In genomic region chr5:69454460-69455249, GRCh38 we compare ENCODE assay signal across 21 cellular contexts. TPM values are rescaled to one million over a fixed set of nuclear protein-coding genes. Genes with fewer than 3 reads are reported as not detected.
DNase-seq lines count a peak whose midpoint lies in the region; ATAC-seq and TF ChIP-seq lines count a peak whose summit lies in the region.
"Had no signal": no experiment of that assay in that cellular context is flagged by ENCODE, and none has a peak within 500 bp of the region (broad histone marks: within the 10 kb centered on the region; RNA-seq: fewer than 3 reads in every experiment).

No MANE protein-coding gene starts in this region.

- H3K27me3 ChIP-seq in MG63 (no peaks in the 10 kb centered on the region), body of pancreas (no peaks in the 10 kb centered on the region), stomach (no peaks in the 10 kb centered on the region), dorsolateral prefrontal cortex (peaks cover 0 to 4% (median 0%) of the 10 kb centered on the region in 45 donors)
- H3K27me3 ChIP-seq: suprapubic skin had no signal

- peaks cover 59% of the 10 kb centered on the region for H3K4me1 ChIP-seq in body of pancreas
- peaks cover 4% of the 10 kb centered on the region for H3K4me1 ChIP-seq in mucosa of descending colon (ENCODE audit: low read depth)
- peaks cover 0 to 6% (median 2%) of the 10 kb centered on the region in 4 donors for H3K4me1 ChIP-seq in stomach
- H3K4me1 ChIP-seq: psoas muscle, suprapubic skin had no signal

- TF ChIP-seq CTCF in body of pancreas (IDR thresholded peaks at IDR 0.05) (no peak), mucosa of descending colon (IDR thresholded peaks at IDR 0.05) (no peak), stomach (IDR thresholded peaks at IDR 0.05) (no peak), dorsolateral prefrontal cortex (IDR thresholded peaks at IDR 0.05 in 54 of 56, conservative IDR thresholded peaks at IDR 0.05 in 2 of 56; ENCODE audit: low read depth in 1 of 56, partially characterized antibody in 56 of 56) (no peak)

- no peak for TF ChIP-seq POLR2A in body of pancreas (IDR thresholded peaks at IDR 0.05)
- TF ChIP-seq POLR2A in stomach (IDR thresholded peaks at IDR 0.05) = no peak

- H3K4me3 ChIP-seq in MG63 (peak overlapping the region; percentile 15), body of pancreas (no peak overlapping the region), mucosa of descending colon (no peak overlapping the region), stomach (no peak overlapping the region), dorsolateral prefrontal cortex (no peak overlapping the region)
- H3K4me3 ChIP-seq: psoas muscle, suprapubic skin had no signal

- H3K36me3 ChIP-seq in MG63 = no peaks in the 10 kb centered on the region
- no peaks in the 10 kb centered on the region for H3K36me3 ChIP-seq in body of pancreas (replicated peaks in 1 of 2; ENCODE audit: insufficient read depth in 1 of 2, low read depth in 2 of 2)
- H3K36me3 ChIP-seq in mucosa of descending colon (ENCODE audit: low read depth) = no peaks in the 10 kb centered on the region
- H3K36me3 ChIP-seq in stomach = no peaks in the 10 kb centered on the region
- H3K36me3 ChIP-seq: suprapubic skin had no signal

- H3K27ac ChIP-seq in body of pancreas (peak overlapping the region; percentile 25 to 88 (median 66)), stomach (peak overlapping the region in 4 of 5 donors; percentile 26 to 69 (median 52)), dorsolateral prefrontal cortex (no peak overlapping the region)
- H3K27ac ChIP-seq: psoas muscle, suprapubic skin had no signal

- TF ChIP-seq EP300 in stomach (IDR thresholded peaks at IDR 0.05) = no peak

- WGBS in body of pancreas, 2 donors = 43 to 44% methylated on average over 8 of the region's 8 CpGs
- 39 to 59% (median 49%) methylated on average over 8 of the region's 8 CpGs for WGBS in stomach, 5 donors

- H3K9me3 ChIP-seq in MG63 (no peaks in the 10 kb centered on the region), body of pancreas (no peaks in the 10 kb centered on the region), mucosa of descending colon (no peaks in the 10 kb centered on the region), stomach (no peaks in the 10 kb centered on the region)
- H3K9me3 ChIP-seq: psoas muscle, suprapubic skin had no signal

- DNase-seq in MG63 = no peak
- DNase-seq in body of pancreas = peak in 3 of 4 donors; percentile 13 to 41 (median 24)
- DNase-seq in mucosa of descending colon = peak; percentile 49 to 62 (median 50)
- peak; percentile 23 for DNase-seq in stomach
- DNase-seq in dorsolateral prefrontal cortex = no peak
- no peak for DNase-seq in NCI-H2227 (lab: John Stamatoyannopoulos, UW; ENCODE audit: unreplicated experiment)
- DNase-seq: activated CD4-positive, CD25-positive, alpha-beta regulatory T cell; activated CD8-positive, alpha-beta T cell treated with anti-CD3 and anti-CD28 coated beads for 36 hours; activated T-cell treated with anti-CD3 and anti-CD28 coated beads, Interleukin-2, amount 50 U/mL, for 72 hours; AML-193; foreskin fibroblast; IMR-90; NCI-H2029; NCI-H510A treated with DMSO at 0.1 percent for 48 hours; psoas muscle; SIG-M5; stimulated activated CD4-positive, alpha-beta T cell treated with anti-CD3 and anti-CD28 coated beads, Interleukin-4, amount 100 ng/mL, for 4 hours had no signal

- peak; percentile 6 for ATAC-seq in body of pancreas
- ATAC-seq in mucosa of descending colon = peak; percentile 89
- ATAC-seq in HG03469 (IDR thresholded peaks at IDR 0.05; ENCODE audit: unreplicated experiment) = no peak
- no peak for ATAC-seq in HG03139 (IDR thresholded peaks at IDR 0.05; ENCODE audit: unreplicated experiment)
- ATAC-seq: activated CD8-positive, alpha-beta T cell treated with anti-CD3 and anti-CD28 coated beads for 36 hours; activated naive CD4-positive, alpha-beta T cell treated with anti-CD3 and anti-CD28 coated beads, Interleukin-2, amount 50 U/mL, for 72 hours; activated T-cell treated with anti-CD3 and anti-CD28 coated beads, Interleukin-2, amount 50 U/mL, for 72 hours; psoas muscle had no signal

- intact Hi-C loops in body of pancreas (cut with DNase I) = no loop called here
- intact Hi-C loops in mucosa of descending colon (cut with DNase I, micrococcal nuclease) = no loop called here
- intact Hi-C loops in stomach (cut with DNase I; ENCODE audit: low total_unique reads) = no loop called here
- intact Hi-C loops in dorsolateral prefrontal cortex (cut with DNase I) = no loop called here

RNA-seq across cellular contexts. Expression of gene OCLN, which starts 37.9 kb away (rescaled TPM):
- 0.74 and 2.1 TPM in 2 replicates for total RNA-seq in MG63 (2014; rRNA removed; shearing (Covaris generic); ENCODE audit: low replicate concordance)
- total RNA-seq in body of pancreas (10 to 100 TPM; 23.1 to 63.6 TPM), mucosa of descending colon (100 to 1,000 TPM in 2 of 3 donors, 10 to 100 TPM in 1; 50.2 to 134 (median 130) TPM), stomach (10 to 100 TPM; 17.5 to 81.9 (median 52.3) TPM), dorsolateral prefrontal cortex (10 to 100 TPM in 43 of 120 experiments, 1 to 10 TPM in 77; 2.5 to 22.1 (median 9.0) TPM)
- polyA plus RNA-seq in stomach = 10 to 100 TPM in 1 of 3 donors, 1 to 10 TPM in 2; 4.4 to 12.5 (median 7.3) TPM

RNA-seq across cellular contexts. Expression of gene MARVELD2, which starts 39.7 kb away (rescaled TPM):
- not detected in 2 replicates for total RNA-seq in MG63 (2014; rRNA removed; shearing (Covaris generic); ENCODE audit: low replicate concordance)
- 10 to 100 TPM; 15.5 to 19.7 TPM for total RNA-seq in body of pancreas
- 10 to 100 TPM; 22.9 to 63.1 (median 48.0) TPM for total RNA-seq in mucosa of descending colon
- 10 to 100 TPM in 4 of 5 donors, 1 to 10 TPM in 1; 5.3 to 37.1 (median 20.6) TPM for total RNA-seq in stomach
- 1 to 10 TPM; 3.7 to 4.0 (median 3.8) TPM for polyA plus RNA-seq in stomach
- total RNA-seq in dorsolateral prefrontal cortex = 1 to 10 TPM in 117 of 120 experiments, under 1 TPM in 3; 0.78 to 5.4 (median 2.0) TPM

Comparison
In these comparisons a context has a peak if more than half of its experiments do, and no peak if none do; other contexts are left out.
1. DNase-seq: peak in body of pancreas (3 of 4), mucosa of descending colon (3 of 3) and stomach (single experiment); none in MG63 (single experiment), dorsolateral prefrontal cortex (0 of 10) and NCI-H2227 (single experiment).
2. ATAC-seq: peak in body of pancreas (single experiment) and mucosa of descending colon (single experiment); none in HG03469 (single experiment) and HG03139 (single experiment).
3. H3K27ac ChIP-seq: peak in body of pancreas (4 of 4) and stomach (4 of 5); none in dorsolateral prefrontal cortex (0 of 59).